ENCODE assay signal across 11 cellular contexts in genomic region chr2:100581265-100581612, GRCh38. TPM values are rescaled to one million over a fixed set of nuclear protein-coding genes. Genes with fewer than 3 reads are reported as not detected.
DNase-seq lines count a peak whose midpoint lies in the region; ATAC-seq and TF ChIP-seq lines count a peak whose summit lies in the region.
"Had no signal": no experiment of that assay in that cellular context is flagged by ENCODE, and none has a peak within 500 bp of the region (broad histone marks: within the 10 kb centered on the region; RNA-seq: fewer than 3 reads in every experiment).

No MANE protein-coding gene starts in this region.

- intact Hi-C loops in activated CD4-positive, alpha-beta T cell treated with anti-CD3 and anti-CD28 coated beads for 36 hours (cut with DNase I, micrococcal nuclease) = loop anchor here (1.0 to 10.0 kb wide), 3 partner anchors 19 to 516 kb away; partner anchors contain the start of genes CHST10 (in 1 of the 2) and PDCL3 (in 1 of the 2)
- intact Hi-C loops in dendritic cell treated with granulocyte-macrophage colony-stimulating factor and Interleukin-4, amounts not matched to agents 40 ng/mL and 50 ng/mL, for 4 days (cut with micrococcal nuclease) = no loop called here
- intact Hi-C loops in stomach (cut with DNase I; ENCODE audit: low total_unique reads) (no loop called here), heart left ventricle (cut with DNase I) (no loop called here)

- no peaks in the 10 kb centered on the region for H3K27me3 ChIP-seq in stomach
- H3K27me3 ChIP-seq in heart left ventricle = no peaks in the 10 kb centered on the region

- TF ChIP-seq EP300 in stomach (IDR thresholded peaks at IDR 0.05) = no peak

- no peak for DNase-seq in activated CD4-positive, alpha-beta T cell treated with anti-CD3 and anti-CD28 coated beads for 36 hours
- DNase-seq in activated CD4-positive, alpha-beta T cell treated with anti-CD3 and anti-CD28 coated beads for 1 hour = no peak
- DNase-seq in stomach (no peak), glutamatergic neuron (no peak), heart left ventricle (no peak)
- DNase-seq: NCI-H146 had no signal

- TF ChIP-seq POLR2A in stomach (IDR thresholded peaks at IDR 0.05) (no peak), heart left ventricle (IDR thresholded peaks at IDR 0.05) (no peak)

- no peak overlapping the region for H3K4me3 ChIP-seq in stomach
- H3K4me3 ChIP-seq in heart left ventricle = peak overlapping the region in 1 of 12 donors; percentile 4

- CTCF ChIA-PET in activated CD4-positive, alpha-beta T cell treated with anti-CD3 and anti-CD28 coated beads for 36 hours (lab: Charles Lee) = interaction anchor here (1.2 to 1.5 kb wide), 4 partner anchors 10 to 421 kb away, joined by 3 to 6 read pairs (median 4); partner anchors contain the start of genes PDCL3 and RPL31

- peaks cover 2% of the 10 kb centered on the region for H3K36me3 Mint-ChIP-seq in activated CD4-positive, alpha-beta T cell treated with anti-CD3 and anti-CD28 coated beads for 36 hours (ENCODE audit: low read depth)
- H3K36me3 Mint-ChIP-seq in dendritic cell treated with granulocyte-macrophage colony-stimulating factor and Interleukin-4, amounts not matched to agents 40 ng/mL and 50 ng/mL, for 4 days (ENCODE audit: low read depth) = peaks cover 14% of the 10 kb centered on the region
- H3K36me3 Mint-ChIP-seq in glutamatergic neuron (ENCODE audit: unreplicated experiment) = peaks cover 11% of the 10 kb centered on the region

- H3K27me3 Mint-ChIP-seq in activated CD4-positive, alpha-beta T cell treated with anti-CD3 and anti-CD28 coated beads for 36 hours = no peaks in the 10 kb centered on the region
- no peaks in the 10 kb centered on the region for H3K27me3 Mint-ChIP-seq in dendritic cell treated with granulocyte-macrophage colony-stimulating factor and Interleukin-4, amounts not matched to agents 40 ng/mL and 50 ng/mL, for 4 days
- H3K27me3 Mint-ChIP-seq in glutamatergic neuron (ENCODE audit: unreplicated experiment) = no peaks in the 10 kb centered on the region

- H3K27ac ChIP-seq in stomach (peak overlapping the region; percentile 1 to 68 (median 58)), heart left ventricle (peak overlapping the region in 3 of 12 donors; percentile 34 to 92 (median 39))

- WGBS in stomach, 5 donors = 60 to 91% (median 80%) methylated on average over 1 of the region's 1 CpG
- 75 to 89% (median 81%) methylated on average over 1 of the region's 1 CpG for WGBS in heart left ventricle, 4 donors

- peaks cover 0 to 17% (median 11%) of the 10 kb centered on the region in 4 donors for H3K36me3 ChIP-seq in stomach
- H3K36me3 ChIP-seq in heart left ventricle = peaks cover 0 to 17% (median 12%) of the 10 kb centered on the region in 9 donors

- H3K4me1 Mint-ChIP-seq in activated CD4-positive, alpha-beta T cell treated with anti-CD3 and anti-CD28 coated beads for 36 hours = peaks cover 38% of the 10 kb centered on the region
- H3K4me1 Mint-ChIP-seq in dendritic cell treated with granulocyte-macrophage colony-stimulating factor and Interleukin-4, amounts not matched to agents 40 ng/mL and 50 ng/mL, for 4 days (ENCODE audit: low read depth) = peaks cover 13% of the 10 kb centered on the region
- H3K4me1 Mint-ChIP-seq in glutamatergic neuron (ENCODE audit: low read depth, unreplicated experiment) = no peaks in the 10 kb centered on the region
- H3K4me1 Mint-ChIP-seq: nephron had no signal

- H3K9me3 Mint-ChIP-seq in activated CD4-positive, alpha-beta T cell treated with anti-CD3 and anti-CD28 coated beads for 36 hours (ENCODE audit: low read depth) = no peaks in the 10 kb centered on the region
- peaks cover 7% of the 10 kb centered on the region for H3K9me3 Mint-ChIP-seq in dendritic cell treated with granulocyte-macrophage colony-stimulating factor and Interleukin-4, amounts not matched to agents 40 ng/mL and 50 ng/mL, for 4 days
- peaks cover 1% of the 10 kb centered on the region for H3K9me3 Mint-ChIP-seq in glutamatergic neuron (ENCODE audit: unreplicated experiment)
- H3K9me3 Mint-ChIP-seq: nephron had no signal

- no peak for ATAC-seq in activated CD4-positive, alpha-beta T cell treated with anti-CD3 and anti-CD28 coated beads for 36 hours
- ATAC-seq in HG03460 (IDR thresholded peaks at IDR 0.05; ENCODE audit: unreplicated experiment) (peak; percentile 12), GM18873 (IDR thresholded peaks at IDR 0.05; ENCODE audit: low FRiP score, unreplicated experiment) (no peak), heart left ventricle (no peak)
- ATAC-seq: HCT116 had no signal

- peak overlapping the region; percentile 56 for H3K4me3 Mint-ChIP-seq in activated CD4-positive, alpha-beta T cell treated with anti-CD3 and anti-CD28 coated beads for 36 hours
- peak overlapping the region; percentile 17 for H3K4me3 Mint-ChIP-seq in dendritic cell treated with granulocyte-macrophage colony-stimulating factor and Interleukin-4, amounts not matched to agents 40 ng/mL and 50 ng/mL, for 4 days
- no peak overlapping the region for H3K4me3 Mint-ChIP-seq in glutamatergic neuron (ENCODE audit: unreplicated experiment)
- H3K4me3 Mint-ChIP-seq: nephron had no signal

- no peaks in the 10 kb centered on the region for H3K9me3 ChIP-seq in stomach
- H3K9me3 ChIP-seq in heart left ventricle = no peaks in the 10 kb centered on the region

- H3K4me1 ChIP-seq in stomach (no peaks in the 10 kb centered on the region), heart left ventricle (peaks cover 0 to 18% (median 0%) of the 10 kb centered on the region in 12 donors)

- TF ChIP-seq CTCF in stomach (IDR thresholded peaks at IDR 0.05) = no peak
- no peak for TF ChIP-seq CTCF in glutamatergic neuron (IDR thresholded peaks at IDR 0.05; ENCODE audit: partially characterized antibody, unreplicated experiment)
- TF ChIP-seq CTCF in heart left ventricle (IDR thresholded peaks at IDR 0.05) = no peak

- H3K27ac Mint-ChIP-seq in activated CD4-positive, alpha-beta T cell treated with anti-CD3 and anti-CD28 coated beads for 36 hours = peak overlapping the region; percentile 95
- H3K27ac Mint-ChIP-seq in dendritic cell treated with granulocyte-macrophage colony-stimulating factor and Interleukin-4, amounts not matched to agents 40 ng/mL and 50 ng/mL, for 4 days = peak overlapping the region; percentile 75
- H3K27ac Mint-ChIP-seq in glutamatergic neuron (ENCODE audit: unreplicated experiment) = no peak overlapping the region
- H3K27ac Mint-ChIP-seq: nephron had no signal

- POLR2A ChIA-PET in activated CD4-positive, alpha-beta T cell treated with anti-CD3 and anti-CD28 coated beads for 36 hours (lab: Charles Lee) = interaction anchor here (1.3 kb wide), 1 partner anchor 18 kb away, joined by 7 read pairs; the partner anchor contains the start of gene PDCL3

RNA-seq across cellular contexts. Expression of gene PDCL3, which starts 18.4 kb away (rescaled TPM):
- 10 to 100 TPM; 39.3 to 41.9 TPM for total RNA-seq in activated CD4-positive, alpha-beta T cell treated with anti-CD3 and anti-CD28 coated beads for 36 hours
- total RNA-seq in stomach (10 to 100 TPM in 3 of 5 donors, 1 to 10 TPM in 1, not detected in 1; 7.2 to 32.2 (median 12.5) TPM), glutamatergic neuron (ENCODE audit: unreplicated experiment) (24.9 TPM), heart left ventricle (10 to 100 TPM; 10.3 to 29.1 (median 23.4) TPM)
- polyA plus RNA-seq in stomach (10 to 100 TPM; 21.3 to 29.5 (median 23.7) TPM), heart left ventricle (10 to 100 TPM; 25.6 to 40.2 TPM)

Comparison
In these comparisons a context has a peak if more than half of its experiments do, and no peak if none do; other contexts are left out.
1. intact Hi-C loops: an anchor here in activated CD4-positive, alpha-beta T cell treated with anti-CD3 and anti-CD28 coated beads for 36 hours (1.0 to 10.0 kb wide); none called in dendritic cell treated with granulocyte-macrophage colony-stimulating factor and Interleukin-4, amounts not matched to agents 40 ng/mL and 50 ng/mL, for 4 days, stomach and heart left ventricle.